In the genomic region with DNA sequence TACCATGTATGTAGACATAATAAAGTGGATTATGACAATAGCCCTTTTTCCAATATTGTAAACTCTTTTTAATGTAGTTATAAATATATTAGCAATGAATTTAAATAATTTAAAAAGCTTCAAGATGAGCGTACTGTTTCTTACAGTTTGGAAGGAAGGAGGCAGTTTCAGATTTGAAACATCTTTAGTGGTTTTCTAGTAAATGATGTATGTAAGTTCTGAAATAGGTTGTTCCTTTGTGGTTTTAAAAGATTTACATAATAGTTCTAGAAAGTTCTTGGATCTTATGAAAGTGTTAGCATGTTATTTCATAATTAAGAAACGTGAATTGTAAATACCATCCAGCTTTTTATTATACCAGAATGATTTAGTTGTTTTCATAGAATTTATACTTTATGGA, we compare ENCODE assay signal across 15 cellular contexts. TPM values are rescaled to one million over a fixed set of nuclear protein-coding genes. Genes with fewer than 3 reads are reported as not detected.
DNase-seq lines count a peak whose midpoint lies in the region; ATAC-seq and TF ChIP-seq lines count a peak whose summit lies in the region.
"Had no signal": no experiment of that assay in that cellular context is flagged by ENCODE, and none has a peak within 500 bp of the region (broad histone marks: within the 10 kb centered on the region; RNA-seq: fewer than 3 reads in every experiment).

No MANE protein-coding gene starts in this region.

- H3K4me1 ChIP-seq in OCI-LY3 (ENCODE audit: low read length) (peaks cover 24% of the 10 kb centered on the region), transverse colon (no peaks in the 10 kb centered on the region)
- no peaks in the 10 kb centered on the region for H3K4me1 ChIP-seq in CD8-positive, alpha-beta T cell (ENCODE audit: insufficient read depth, low read length)
- H3K4me1 ChIP-seq: lower lobe of right lung, sigmoid colon had no signal

- no peaks in the 10 kb centered on the region for H3K9me3 ChIP-seq in OCI-LY3 (ENCODE audit: insufficient read depth, low read length)
- H3K9me3 ChIP-seq in transverse colon, result no peaks in the 10 kb centered on the region
- no peaks in the 10 kb centered on the region for H3K9me3 ChIP-seq in CD8-positive, alpha-beta T cell (ENCODE audit: low read length)
- H3K9me3 ChIP-seq: lower lobe of right lung, sigmoid colon had no signal

- H3K27ac Mint-ChIP-seq in CD8-positive, alpha-beta T cell, result no peak overlapping the region
- H3K27ac Mint-ChIP-seq: H9 had no signal

- intact Hi-C loops in transverse colon (cut with DNase I; ENCODE audit: low total_unique reads), result no loop called here
- intact Hi-C loops in CD8-positive, alpha-beta T cell (cut with DNase I, micrococcal nuclease), result no loop called here

- CTCF ChIA-PET in CD8-positive, alpha-beta T cell (lab: Charles Lee), result no interaction called here

- peaks cover 27% of the 10 kb centered on the region for H4K20me1 ChIP-seq in OCI-LY3 (ENCODE audit: insufficient read depth, low read length)

- no peak overlapping the region for H3K9ac ChIP-seq in OCI-LY3 (ENCODE audit: low read length)

- no peak for DNase-seq in transverse colon
- DNase-seq in CD8-positive, alpha-beta T cell, result no peak
- no peak for DNase-seq in cerebellar cortex (ENCODE audit: low spot score)
- DNase-seq in OCI-M1 (lab: John Stamatoyannopoulos, UW), result no peak
- DNase-seq: H9; lower lobe of right lung; NCI-H187; sigmoid colon; stimulated activated naive CD4-positive, alpha-beta T cell had no signal

- POLR2A ChIA-PET in CD8-positive, alpha-beta T cell (lab: Charles Lee), result interaction anchor here (0.7 kb wide), 1 partner anchor 39 kb away, joined by 3 read pairs; no protein-coding TSS in a partner anchor

- no peak for TF ChIP-seq CTCF in OCI-LY3 (IDR thresholded peaks at IDR 0.05; ENCODE audit: low read depth, low read length)
- TF ChIP-seq CTCF in transverse colon (IDR thresholded peaks at IDR 0.05), result no peak
- no peak for TF ChIP-seq CTCF in CD8-positive, alpha-beta T cell (IDR thresholded peaks at IDR 0.05)

- H3K27ac ChIP-seq in OCI-LY3 (ENCODE audit: low read length) (no peak overlapping the region), transverse colon (no peak overlapping the region)
- no peak overlapping the region for H3K27ac ChIP-seq in CD8-positive, alpha-beta T cell (ENCODE audit: low read depth, low read length)
- H3K27ac ChIP-seq: lower lobe of right lung, sigmoid colon had no signal

- no peak overlapping the region for H3K4me3 ChIP-seq in OCI-LY3 (ENCODE audit: low read length)
- H3K4me3 ChIP-seq in transverse colon, result no peak overlapping the region
- H3K4me3 ChIP-seq in CD8-positive, alpha-beta T cell (ENCODE audit: low read depth, low read length), result no peak overlapping the region
- H3K4me3 ChIP-seq: lower lobe of right lung, sigmoid colon had no signal

- H3K79me2 ChIP-seq in OCI-LY3 (ENCODE audit: low read length), result no peaks in the 10 kb centered on the region; the same call in 1 of the 2 replicates

- no peak for TF ChIP-seq POLR2A in transverse colon (IDR thresholded peaks at IDR 0.05)

- H3K4me1 Mint-ChIP-seq in CD8-positive, alpha-beta T cell (ENCODE audit: low read depth), result no peaks in the 10 kb centered on the region
- H3K4me1 Mint-ChIP-seq: H9, neural crest cell had no signal

- ATAC-seq in GM18858 (IDR thresholded peaks at IDR 0.05; ENCODE audit: unreplicated experiment), result peak; percentile 71
- peak; percentile 62 for ATAC-seq in GM21381 (IDR thresholded peaks at IDR 0.05; ENCODE audit: unreplicated experiment)
- ATAC-seq in HG02943 (IDR thresholded peaks at IDR 0.05; ENCODE audit: low read depth, unreplicated experiment), result peak; percentile 76
- no peak for ATAC-seq in CD8-positive, alpha-beta T cell
- ATAC-seq: lower lobe of right lung had no signal

- H3K36me3 Mint-ChIP-seq in CD8-positive, alpha-beta T cell, result peaks cover 50% of the 10 kb centered on the region

- 64 to 70% methylated on average over 2 of the region's 2 CpGs for WGBS in transverse colon (ENCODE audit: low coverage in 1 of 2), 2 donors

- no peak overlapping the region for H2AFZ ChIP-seq in OCI-LY3 (ENCODE audit: low read depth, low read length)

- H3K36me3 ChIP-seq in OCI-LY3 (replicated peaks; ENCODE audit: low read depth, low read length) (peaks cover 66% of the 10 kb centered on the region), transverse colon (peaks cover 0 to 30% (median 10%) of the 10 kb centered on the region in 4 donors)
- peaks cover 18% of the 10 kb centered on the region for H3K36me3 ChIP-seq in CD8-positive, alpha-beta T cell (ENCODE audit: insufficient read depth, low read length)

- H3K27me3 ChIP-seq in OCI-LY3 (ENCODE audit: low read depth, low read length), result no peaks in the 10 kb centered on the region
- H3K27me3 ChIP-seq in transverse colon, result no peaks in the 10 kb centered on the region
- H3K27me3 ChIP-seq in CD8-positive, alpha-beta T cell (ENCODE audit: insufficient read depth, low read length), result no peaks in the 10 kb centered on the region
- H3K27me3 ChIP-seq: sigmoid colon had no signal

- H3K9me3 Mint-ChIP-seq in CD8-positive, alpha-beta T cell, result no peaks in the 10 kb centered on the region
- H3K9me3 Mint-ChIP-seq: CD14-positive monocyte, H9, neural crest cell had no signal

- H3K4me2 ChIP-seq in OCI-LY3 (ENCODE audit: low read length), result peak overlapping the region; percentile 39

- H3K27me3 Mint-ChIP-seq in CD8-positive, alpha-beta T cell (ENCODE audit: low read depth), result no peaks in the 10 kb centered on the region

- in situ Hi-C loops in transverse colon (cut with MboI; ENCODE audit: low pct_ligation_motif_present in 1 of 4, low pct_unique_long_range_greater_than_20kb in 1 of 4, low sequenced_read_pairs in 3 of 4), result no loop called here

- no peak overlapping the region for H3K4me3 Mint-ChIP-seq in CD8-positive, alpha-beta T cell
- H3K4me3 Mint-ChIP-seq: CD14-positive monocyte, H9, neural crest cell had no signal

- no peak for TF ChIP-seq EP300 in transverse colon (IDR thresholded peaks at IDR 0.05; ENCODE audit: low read depth)

RNA-seq across cellular contexts. Expression of a gene that starts 16.0 kb away (rescaled TPM):
- 10 to 100 TPM; 21.7 to 49.4 (median 30.9) TPM for total RNA-seq in transverse colon
- total RNA-seq in CD8-positive, alpha-beta T cell, result 10 to 100 TPM; 35.5 to 42.3 TPM
